Comparison of ENCODE assay signal across 9 cellular contexts in the genomic region with DNA sequence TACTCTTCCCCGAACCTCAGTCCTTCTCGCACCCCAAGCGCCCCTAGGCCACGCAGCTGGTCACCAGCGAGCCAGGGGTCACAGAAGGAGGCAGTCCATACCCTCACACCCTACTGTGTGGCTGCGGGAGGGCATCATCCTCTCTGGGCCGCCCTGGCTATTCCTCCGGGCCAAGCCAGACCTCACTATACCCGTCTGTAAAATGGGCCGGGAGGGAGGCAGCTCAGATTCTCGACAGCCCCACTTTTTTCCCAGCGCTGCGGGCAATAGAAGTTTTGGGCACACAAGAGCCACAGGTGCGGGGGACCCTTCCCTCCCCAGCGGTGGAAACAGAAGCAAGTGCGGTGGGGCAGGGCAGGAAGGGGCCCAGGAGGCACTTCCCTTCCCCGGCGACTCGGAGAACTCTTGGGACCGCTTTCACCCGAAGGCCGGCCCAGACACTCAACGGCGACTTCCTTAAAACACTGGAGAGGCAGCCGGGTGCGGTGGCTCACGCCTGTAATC. TPM values are rescaled to one million over a fixed set of nuclear protein-coding genes. Genes with fewer than 3 reads are reported as not detected.
DNase-seq lines count a peak whose midpoint lies in the region; ATAC-seq, FAIRE-seq and TF ChIP-seq lines count a peak whose summit lies in the region.
"Had no signal": no experiment of that assay in that cellular context is flagged by ENCODE, and none has a peak within 500 bp of the region (broad histone marks: within the 10 kb centered on the region; RNA-seq: fewer than 3 reads in every experiment).

No MANE protein-coding gene starts in this region.

- H3K27ac ChIP-seq in right cardiac atrium (ENCODE audit: low read length): peak overlapping the region; percentile 54
- peak overlapping the region; percentile 87 to 90 for H3K27ac ChIP-seq in thoracic aorta

- no peak for ATAC-seq in right cardiac atrium
- no peak for ATAC-seq in thoracic aorta (ENCODE audit: insufficient number of reproducible peaks, low FRiP score, low read depth)
- ATAC-seq in HG02642 (IDR thresholded peaks at IDR 0.05; ENCODE audit: poor library complexity, unreplicated experiment): no peak

- no peaks in the 10 kb centered on the region for H3K9me3 Mint-ChIP-seq in activated CD4-positive, alpha-beta T cell treated with anti-CD3 and anti-CD28 coated beads, Interleukin-2, amount 10 ng/mL, durations not matched to agents 24 days and 14 days
- peaks cover 2% of the 10 kb centered on the region for H3K9me3 Mint-ChIP-seq in activated CD4-positive, alpha-beta memory T cell treated with anti-CD3 and anti-CD28 coated beads for 36 hours

- H3K4me1 ChIP-seq in right cardiac atrium (ENCODE audit: control insufficient read depth, insufficient read depth, low read length) (no peaks in the 10 kb centered on the region), thoracic aorta (ENCODE audit: control insufficient read depth in 1 of 2, low read depth in 2 of 2) (peaks cover 7 to 23% of the 10 kb centered on the region in 2 donors)

- H3K4me3 ChIP-seq in right cardiac atrium (ENCODE audit: low read length): peak overlapping the region; percentile 54
- H3K4me3 ChIP-seq in thoracic aorta: peak overlapping the region; percentile 78

- DNase-seq in activated CD4-positive, alpha-beta T cell treated with anti-CD3 and anti-CD28 coated beads, Interleukin-2, amount 10 ng/mL, durations not matched to agents 24 days and 14 days: peak; percentile 75
- no peak for DNase-seq in activated CD4-positive, alpha-beta T cell treated with anti-CD3 and anti-CD28 coated beads, Interleukin-2, amount 50 U/mL, for 4 hours
- DNase-seq in activated CD4-positive, alpha-beta memory T cell treated with anti-CD3 and anti-CD28 coated beads for 36 hours: peak; percentile 39
- DNase-seq in right cardiac atrium (peak in 2 of 3 donors; percentile 81 to 85), thoracic aorta (ENCODE audit: low spot score) (no peak), GM20000 (ENCODE audit: low spot score) (no peak), RCC 7860 (ENCODE audit: low spot score) (no peak)
- DNase-seq: activated CD8-positive, alpha-beta memory T cell treated with anti-CD3 and anti-CD28 coated beads, Interleukin-2, amount 50 U/mL, for 48 hours had no signal

- no peak for FAIRE-seq in RCC 7860 (lab: Jason Lieb, UNC)

- intact Hi-C loops in activated CD4-positive, alpha-beta T cell treated with anti-CD3 and anti-CD28 coated beads, Interleukin-2, amount 10 ng/mL, durations not matched to agents 24 days and 14 days (cut with micrococcal nuclease): loop anchor here (10.0 kb wide), 1 partner anchor 292 kb away; no protein-coding TSS in a partner anchor
- intact Hi-C loops in activated CD4-positive, alpha-beta memory T cell treated with anti-CD3 and anti-CD28 coated beads for 36 hours (cut with micrococcal nuclease): no loop called here
- intact Hi-C loops in right cardiac atrium (cut with DNase I): no loop called here

- H3K27me3 ChIP-seq in right cardiac atrium (ENCODE audit: control insufficient read depth, insufficient read depth) (no peaks in the 10 kb centered on the region), thoracic aorta (replicated peaks; ENCODE audit: insufficient read depth) (no peaks in the 10 kb centered on the region)

- POLR2A ChIA-PET in activated CD4-positive, alpha-beta memory T cell treated with anti-CD3 and anti-CD28 coated beads for 36 hours (lab: Charles Lee): interaction anchor here (0.9 to 2.2 kb wide), 2 partner anchors 22 to 43 kb away, joined by 3 to 12 read pairs; no protein-coding TSS in a partner anchor

- H3K9me3 ChIP-seq in right cardiac atrium (ENCODE audit: control insufficient read depth, low read length): no peaks in the 10 kb centered on the region
- no peaks in the 10 kb centered on the region for H3K9me3 ChIP-seq in thoracic aorta

- H3K27ac Mint-ChIP-seq in activated CD4-positive, alpha-beta T cell treated with anti-CD3 and anti-CD28 coated beads, Interleukin-2, amount 10 ng/mL, durations not matched to agents 24 days and 14 days: peak overlapping the region; percentile 66
- H3K27ac Mint-ChIP-seq in activated CD4-positive, alpha-beta memory T cell treated with anti-CD3 and anti-CD28 coated beads for 36 hours: peak overlapping the region; percentile 86

- peak overlapping the region; percentile 93 for H3K4me3 Mint-ChIP-seq in activated CD4-positive, alpha-beta T cell treated with anti-CD3 and anti-CD28 coated beads, Interleukin-2, amount 10 ng/mL, durations not matched to agents 24 days and 14 days
- H3K4me3 Mint-ChIP-seq in activated CD4-positive, alpha-beta memory T cell treated with anti-CD3 and anti-CD28 coated beads for 36 hours: peak overlapping the region; percentile 87

- H3K36me3 ChIP-seq in thoracic aorta: no peaks in the 10 kb centered on the region

- H3K27me3 Mint-ChIP-seq in activated CD4-positive, alpha-beta T cell treated with anti-CD3 and anti-CD28 coated beads, Interleukin-2, amount 10 ng/mL, durations not matched to agents 24 days and 14 days: no peaks in the 10 kb centered on the region
- no peaks in the 10 kb centered on the region for H3K27me3 Mint-ChIP-seq in activated CD4-positive, alpha-beta memory T cell treated with anti-CD3 and anti-CD28 coated beads for 36 hours

- peaks cover 26% of the 10 kb centered on the region for H3K36me3 Mint-ChIP-seq in activated CD4-positive, alpha-beta T cell treated with anti-CD3 and anti-CD28 coated beads, Interleukin-2, amount 10 ng/mL, durations not matched to agents 24 days and 14 days (ENCODE audit: low read depth)
- H3K36me3 Mint-ChIP-seq in activated CD4-positive, alpha-beta memory T cell treated with anti-CD3 and anti-CD28 coated beads for 36 hours: peaks cover 14% of the 10 kb centered on the region

- peaks cover 18% of the 10 kb centered on the region for H3K4me1 Mint-ChIP-seq in activated CD4-positive, alpha-beta T cell treated with anti-CD3 and anti-CD28 coated beads, Interleukin-2, amount 10 ng/mL, durations not matched to agents 24 days and 14 days
- H3K4me1 Mint-ChIP-seq in activated CD4-positive, alpha-beta memory T cell treated with anti-CD3 and anti-CD28 coated beads for 36 hours (ENCODE audit: low read depth): peaks cover 29% of the 10 kb centered on the region

- TF ChIP-seq CTCF in thoracic aorta (IDR thresholded peaks at IDR 0.05) (no peak), GM20000 (IDR thresholded peaks at IDR 0.05; ENCODE audit: extremely low read depth, missing control alignments) (no peak)

- CTCF ChIA-PET in activated CD4-positive, alpha-beta memory T cell treated with anti-CD3 and anti-CD28 coated beads for 36 hours (lab: Charles Lee): interaction anchor here (0.9 to 11.2 kb wide), 5 partner anchors 56 to 250 kb away, joined by 3 to 289 read pairs (median 17); a partner anchor contains a TSS

- 72% methylated on average over 27 of the region's 27 CpGs for WGBS in right cardiac atrium

RNA-seq across cellular contexts. Expression of a gene that starts 5.6 kb away (rescaled TPM):
- 41.3 and 41.7 TPM in 2 replicates for total RNA-seq in activated CD4-positive, alpha-beta T cell treated with anti-CD3 and anti-CD28 coated beads, Interleukin-2, amount 10 ng/mL, durations not matched to agents 24 days and 14 days
- 10 to 100 TPM; 28.2 to 28.6 TPM for total RNA-seq in activated CD4-positive, alpha-beta memory T cell treated with anti-CD3 and anti-CD28 coated beads for 36 hours
- total RNA-seq in right cardiac atrium: 10 to 100 TPM; 14.2 to 20.5 (median 18.0) TPM
- 24.7 TPM for polyA plus RNA-seq in right cardiac atrium
- 100 to 1,000 TPM; 114 to 151 TPM for total RNA-seq in thoracic aorta

RNA-seq across cellular contexts. Expression of a gene that starts 35.5 kb away (rescaled TPM):
- 0.62 TPM in 1 of 2 replicates, not detected in the other for total RNA-seq in activated CD4-positive, alpha-beta T cell treated with anti-CD3 and anti-CD28 coated beads, Interleukin-2, amount 10 ng/mL, durations not matched to agents 24 days and 14 days
- total RNA-seq in activated CD4-positive, alpha-beta memory T cell treated with anti-CD3 and anti-CD28 coated beads for 36 hours: under 1 TPM in 1 of 2 experiments, not detected in 1; 0.24 TPM
- 1 to 10 TPM in 3 of 4 donors, under 1 TPM in 1; 0.84 to 1.9 (median 1.4) TPM for total RNA-seq in right cardiac atrium
- 3.0 TPM for polyA plus RNA-seq in right cardiac atrium
- under 1 TPM in 1 of 2 donors, not detected in 1; 0.99 TPM for total RNA-seq in thoracic aorta

Comparison
In these comparisons a context has a peak if more than half of its experiments do, and no peak if none do; other contexts are left out.
1. DNase-seq: peak in activated CD4-positive, alpha-beta T cell treated with anti-CD3 and anti-CD28 coated beads, Interleukin-2, amount 10 ng/mL, durations not matched to agents 24 days and 14 days (single experiment), activated CD4-positive, alpha-beta memory T cell treated with anti-CD3 and anti-CD28 coated beads for 36 hours (single experiment) and right cardiac atrium (2 of 3); none in activated CD4-positive, alpha-beta T cell treated with anti-CD3 and anti-CD28 coated beads, Interleukin-2, amount 50 U/mL, for 4 hours (0 of 2), thoracic aorta (single experiment), GM20000 (single experiment) and RCC 7860 (single experiment).